In the genomic region with DNA sequence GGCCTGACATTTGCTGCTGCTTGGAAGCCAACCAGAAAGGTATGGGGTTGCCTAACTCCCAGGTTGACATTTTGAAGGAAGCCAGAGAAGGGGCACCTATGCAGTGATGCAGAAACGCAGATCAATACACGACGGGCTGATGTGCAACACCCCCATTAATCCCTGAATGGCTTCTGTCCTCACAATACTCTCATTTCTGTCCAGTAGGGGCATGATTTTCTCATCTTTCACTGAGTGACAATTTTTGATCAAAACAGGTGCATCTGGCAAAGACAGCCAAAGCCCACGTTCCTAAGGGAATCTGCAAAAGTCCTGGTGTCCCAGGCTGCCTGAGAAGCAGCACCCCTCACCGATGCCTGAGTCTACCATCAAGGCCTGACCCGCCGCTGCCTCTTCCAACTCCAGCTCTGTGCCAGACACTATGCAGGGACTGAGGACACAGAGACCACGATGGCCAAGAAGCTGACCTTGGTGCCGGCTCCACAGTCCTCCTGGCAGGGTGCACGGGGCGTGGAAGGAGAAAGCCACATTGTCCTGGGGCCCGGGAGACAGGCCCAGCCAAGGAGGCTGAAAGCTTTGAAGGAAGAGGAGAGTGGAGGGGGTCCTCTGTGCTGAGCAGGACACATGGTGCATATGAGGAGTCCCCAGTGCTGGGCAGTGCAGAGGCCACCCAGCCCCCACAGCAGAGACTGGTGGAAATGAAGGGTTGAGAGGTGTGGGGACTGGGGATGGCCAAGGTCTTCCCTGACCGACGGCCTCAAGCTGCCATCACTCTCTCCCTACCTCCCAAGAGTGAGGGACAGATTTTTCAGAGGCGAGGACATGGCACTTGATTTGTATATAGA, we compare ENCODE assay signal across 2 cellular contexts.
TF ChIP-seq lines count a peak whose summit lies in the region.

No MANE protein-coding gene starts in this region.

TF ChIP-seq in SK-N-SH treated with all-trans-retinoic acid at 6 μM for 48 hours, 23 proteins besides CTCF, POLR2A, EP300 and RAD21:
- TF ChIP-seq TCF4 (CRISPR knock-in tag; IDR thresholded peaks at IDR 0.05; ENCODE audit: borderline replicate concordance) (no peak), ZNF70 (CRISPR knock-in tag; IDR thresholded peaks at IDR 0.05) (no peak), CSRNP3 (CRISPR knock-in tag; IDR thresholded peaks at IDR 0.05) (no peak), CSDC2 (CRISPR knock-in tag; IDR thresholded peaks at IDR 0.05) (no peak), ZFP3 (CRISPR knock-in tag; IDR thresholded peaks at IDR 0.05) (no peak), OSR1 (CRISPR knock-in tag; IDR thresholded peaks at IDR 0.05) (no peak), GLIS3 (CRISPR knock-in tag; IDR thresholded peaks at IDR 0.05) (no peak), ISL1 (CRISPR knock-in tag; IDR thresholded peaks at IDR 0.05) (no peak), ARNTL (CRISPR knock-in tag; IDR thresholded peaks at IDR 0.05; ENCODE audit: borderline replicate concordance, low read depth) (no peak), ZNF565 (CRISPR knock-in tag; conservative IDR thresholded peaks at IDR 0.05; ENCODE audit: low read depth) (no peak), SNAI2 (CRISPR knock-in tag; IDR thresholded peaks at IDR 0.05) (no peak)
- TF ChIP-seq, protein P1, sequence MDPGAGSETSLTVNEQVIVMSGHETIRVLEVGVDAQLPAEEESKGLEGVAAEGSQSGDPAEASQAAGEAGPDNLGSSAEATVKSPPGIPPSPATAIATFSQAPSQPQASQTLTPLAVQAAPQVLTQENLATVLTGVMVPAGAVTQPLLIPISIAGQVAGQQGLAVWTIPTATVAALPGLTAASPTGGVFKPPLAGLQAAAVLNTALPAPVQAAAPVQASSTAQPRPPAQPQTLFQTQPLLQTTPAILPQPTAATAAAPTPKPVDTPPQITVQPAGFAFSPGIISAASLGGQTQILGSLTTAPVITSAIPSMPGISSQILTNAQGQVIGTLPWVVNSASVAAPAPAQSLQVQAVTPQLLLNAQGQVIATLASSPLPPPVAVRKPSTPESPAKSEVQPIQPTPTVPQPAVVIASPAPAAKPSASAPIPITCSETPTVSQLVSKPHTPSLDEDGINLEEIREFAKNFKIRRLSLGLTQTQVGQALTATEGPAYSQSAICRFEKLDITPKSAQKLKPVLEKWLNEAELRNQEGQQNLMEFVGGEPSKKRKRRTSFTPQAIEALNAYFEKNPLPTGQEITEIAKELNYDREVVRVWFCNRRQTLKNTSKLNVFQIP (CRISPR knock-in tag; IDR thresholded peaks at IDR 0.05; ENCODE audit: borderline replicate concordance, low read depth): no peak
- TF ChIP-seq, protein P2, sequence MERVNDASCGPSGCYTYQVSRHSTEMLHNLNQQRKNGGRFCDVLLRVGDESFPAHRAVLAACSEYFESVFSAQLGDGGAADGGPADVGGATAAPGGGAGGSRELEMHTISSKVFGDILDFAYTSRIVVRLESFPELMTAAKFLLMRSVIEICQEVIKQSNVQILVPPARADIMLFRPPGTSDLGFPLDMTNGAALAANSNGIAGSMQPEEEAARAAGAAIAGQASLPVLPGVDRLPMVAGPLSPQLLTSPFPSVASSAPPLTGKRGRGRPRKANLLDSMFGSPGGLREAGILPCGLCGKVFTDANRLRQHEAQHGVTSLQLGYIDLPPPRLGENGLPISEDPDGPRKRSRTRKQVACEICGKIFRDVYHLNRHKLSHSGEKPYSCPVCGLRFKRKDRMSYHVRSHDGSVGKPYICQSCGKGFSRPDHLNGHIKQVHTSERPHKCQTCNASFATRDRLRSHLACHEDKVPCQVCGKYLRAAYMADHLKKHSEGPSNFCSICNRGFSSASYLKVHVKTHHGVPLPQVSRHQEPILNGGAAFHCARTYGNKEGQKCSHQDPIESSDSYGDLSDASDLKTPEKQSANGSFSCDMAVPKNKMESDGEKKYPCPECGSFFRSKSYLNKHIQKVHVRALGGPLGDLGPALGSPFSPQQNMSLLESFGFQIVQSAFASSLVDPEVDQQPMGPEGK (CRISPR knock-in tag; IDR thresholded peaks at IDR 0.05; ENCODE audit: borderline replicate concordance): no peak

TF ChIP-seq in HepG2, 621 proteins besides CTCF, POLR2A, EP300 and RAD21 (continues in another document):
- peak; percentile 46; the same call in 1 of the 2 replicates for TF ChIP-seq HES4 (CRISPR knock-in tag; IDR thresholded peaks at IDR 0.05; ENCODE audit: borderline replicate concordance)
- 0 out of 2 replicates have a peak, but pooled peaks have one; percentile 34 for TF ChIP-seq ZNF350 (CRISPR knock-in tag; IDR thresholded peaks at IDR 0.05; ENCODE audit: borderline replicate concordance, low read depth)
- no peak for TF ChIP-seq KDM2A (CRISPR knock-in tag; IDR thresholded peaks at IDR 0.05; ENCODE audit: borderline replicate concordance, low read depth)
- TF ChIP-seq, protein P3, sequence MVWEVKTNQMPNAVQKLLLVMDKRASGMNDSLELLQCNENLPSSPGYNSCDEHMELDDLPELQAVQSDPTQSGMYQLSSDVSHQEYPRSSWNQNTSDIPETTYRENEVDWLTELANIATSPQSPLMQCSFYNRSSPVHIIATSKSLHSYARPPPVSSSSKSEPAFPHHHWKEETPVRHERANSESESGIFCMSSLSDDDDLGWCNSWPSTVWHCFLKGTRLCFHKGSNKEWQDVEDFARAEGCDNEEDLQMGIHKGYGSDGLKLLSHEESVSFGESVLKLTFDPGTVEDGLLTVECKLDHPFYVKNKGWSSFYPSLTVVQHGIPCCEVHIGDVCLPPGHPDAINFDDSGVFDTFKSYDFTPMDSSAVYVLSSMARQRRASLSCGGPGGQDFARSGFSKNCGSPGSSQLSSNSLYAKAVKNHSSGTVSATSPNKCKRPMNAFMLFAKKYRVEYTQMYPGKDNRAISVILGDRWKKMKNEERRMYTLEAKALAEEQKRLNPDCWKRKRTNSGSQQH (CRISPR knock-in tag; IDR thresholded peaks at IDR 0.05; ENCODE audit: low read depth): no peak
- no peak for TF ChIP-seq MAFG (CRISPR knock-in tag; IDR thresholded peaks at IDR 0.05)
- TF ChIP-seq ZMYM4 (CRISPR knock-in tag; IDR thresholded peaks at IDR 0.05): peak; percentile 15; the same call in 1 of the 2 replicates
- no peak for TF ChIP-seq POLR2AphosphoS2 (IDR thresholded peaks at IDR 0.05; ENCODE audit: low read depth, low read length)
- TF ChIP-seq ZFP91 (CRISPR knock-in tag; IDR thresholded peaks at IDR 0.05; ENCODE audit: borderline replicate concordance): peak; percentile 24; the same call in 1 of the 2 replicates
- no peak for TF ChIP-seq RARA (CRISPR knock-in tag; IDR thresholded peaks at IDR 0.05)
- no peak for TF ChIP-seq ATF3 (CRISPR knock-in tag; IDR thresholded peaks at IDR 0.05)
- TF ChIP-seq CBX5 (CRISPR knock-in tag; IDR thresholded peaks at IDR 0.05; ENCODE audit: borderline replicate concordance): no peak
- no peak for TF ChIP-seq ZNF572 (CRISPR knock-in tag; IDR thresholded peaks at IDR 0.05)
- TF ChIP-seq JUNB (CRISPR knock-in tag; IDR thresholded peaks at IDR 0.05; ENCODE audit: borderline replicate concordance): no peak
- no peak for TF ChIP-seq ZNF605 (CRISPR knock-in tag; IDR thresholded peaks at IDR 0.05)
- TF ChIP-seq KDM5B (CRISPR knock-in tag; IDR thresholded peaks at IDR 0.05; ENCODE audit: borderline replicate concordance): 0 out of 2 replicates have a peak, but pooled peaks have one; percentile 27
- no peak for TF ChIP-seq PHB2 (IDR thresholded peaks at IDR 0.05; ENCODE audit: partially characterized antibody)
- TF ChIP-seq SIN3B (IDR thresholded peaks at IDR 0.05; ENCODE audit: low read length): no peak
- TF ChIP-seq HDAC1 (CRISPR knock-in tag; IDR thresholded peaks at IDR 0.05): no peak
- TF ChIP-seq ZNF75D (CRISPR knock-in tag; IDR thresholded peaks at IDR 0.05; ENCODE audit: borderline replicate concordance): no peak
- no peak for TF ChIP-seq ZNF781 (CRISPR knock-in tag; IDR thresholded peaks at IDR 0.05; ENCODE audit: borderline replicate concordance, not compliant biosample characterization)
- no peak for TF ChIP-seq ZNF576 (CRISPR knock-in tag; IDR thresholded peaks at IDR 0.05)
- TF ChIP-seq, protein P4, sequence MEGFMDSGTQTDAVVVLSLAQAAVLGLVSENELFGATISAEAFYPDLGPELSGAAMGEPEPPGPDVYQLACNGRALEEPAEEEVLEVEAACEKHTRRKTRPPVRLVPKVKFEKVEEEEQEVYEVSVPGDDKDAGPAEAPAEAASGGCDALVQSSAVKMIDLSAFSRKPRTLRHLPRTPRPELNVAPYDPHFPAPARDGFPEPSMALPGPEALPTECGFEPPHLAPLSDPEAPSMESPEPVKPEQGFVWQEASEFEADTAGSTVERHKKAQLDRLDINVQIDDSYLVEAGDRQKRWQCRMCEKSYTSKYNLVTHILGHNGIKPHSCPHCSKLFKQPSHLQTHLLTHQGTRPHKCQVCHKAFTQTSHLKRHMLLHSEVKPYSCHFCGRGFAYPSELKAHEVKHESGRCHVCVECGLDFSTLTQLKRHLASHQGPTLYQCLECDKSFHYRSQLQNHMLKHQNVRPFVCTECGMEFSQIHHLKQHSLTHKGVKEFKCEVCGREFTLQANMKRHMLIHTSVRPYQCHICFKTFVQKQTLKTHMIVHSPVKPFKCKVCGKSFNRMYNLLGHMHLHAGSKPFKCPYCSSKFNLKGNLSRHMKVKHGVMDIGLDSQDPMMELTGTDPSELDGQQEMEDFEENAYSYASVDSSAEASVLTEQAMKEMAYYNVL (CRISPR knock-in tag; IDR thresholded peaks at IDR 0.05; ENCODE audit: borderline replicate concordance): peak; percentile 57; the same call in 1 of the 2 replicates
- no peak for TF ChIP-seq FOXJ3 (CRISPR knock-in tag; IDR thresholded peaks at IDR 0.05; ENCODE audit: borderline replicate concordance)
- TF ChIP-seq RNF219 (CRISPR knock-in tag; IDR thresholded peaks at IDR 0.05): 0 out of 2 replicates have a peak, but pooled peaks have one; percentile 1
- TF ChIP-seq ZNF292 (CRISPR knock-in tag; IDR thresholded peaks at IDR 0.05; ENCODE audit: borderline replicate concordance, low read depth): peak; percentile 25; the same call in 1 of the 2 replicates
- TF ChIP-seq ZNF891 (CRISPR knock-in tag; IDR thresholded peaks at IDR 0.05): peak; percentile 38; the same call in 1 of the 2 replicates
- 0 out of 2 replicates have a peak, but pooled peaks have one; percentile 16 for TF ChIP-seq EEA1 (CRISPR knock-in tag; IDR thresholded peaks at IDR 0.05; ENCODE audit: borderline replicate concordance)
- TF ChIP-seq PAF1 (CRISPR knock-in tag; IDR thresholded peaks at IDR 0.05): no peak
- TF ChIP-seq STAT5B (CRISPR knock-in tag; IDR thresholded peaks at IDR 0.05): no peak
- TF ChIP-seq ZNF24 (IDR thresholded peaks at IDR 0.05): no peak
- TF ChIP-seq ZNF747 (CRISPR knock-in tag; IDR thresholded peaks at IDR 0.05; ENCODE audit: borderline replicate concordance): no peak
- TF ChIP-seq ZNF263 (CRISPR knock-in tag; IDR thresholded peaks at IDR 0.05): no peak
- TF ChIP-seq, protein P5, sequence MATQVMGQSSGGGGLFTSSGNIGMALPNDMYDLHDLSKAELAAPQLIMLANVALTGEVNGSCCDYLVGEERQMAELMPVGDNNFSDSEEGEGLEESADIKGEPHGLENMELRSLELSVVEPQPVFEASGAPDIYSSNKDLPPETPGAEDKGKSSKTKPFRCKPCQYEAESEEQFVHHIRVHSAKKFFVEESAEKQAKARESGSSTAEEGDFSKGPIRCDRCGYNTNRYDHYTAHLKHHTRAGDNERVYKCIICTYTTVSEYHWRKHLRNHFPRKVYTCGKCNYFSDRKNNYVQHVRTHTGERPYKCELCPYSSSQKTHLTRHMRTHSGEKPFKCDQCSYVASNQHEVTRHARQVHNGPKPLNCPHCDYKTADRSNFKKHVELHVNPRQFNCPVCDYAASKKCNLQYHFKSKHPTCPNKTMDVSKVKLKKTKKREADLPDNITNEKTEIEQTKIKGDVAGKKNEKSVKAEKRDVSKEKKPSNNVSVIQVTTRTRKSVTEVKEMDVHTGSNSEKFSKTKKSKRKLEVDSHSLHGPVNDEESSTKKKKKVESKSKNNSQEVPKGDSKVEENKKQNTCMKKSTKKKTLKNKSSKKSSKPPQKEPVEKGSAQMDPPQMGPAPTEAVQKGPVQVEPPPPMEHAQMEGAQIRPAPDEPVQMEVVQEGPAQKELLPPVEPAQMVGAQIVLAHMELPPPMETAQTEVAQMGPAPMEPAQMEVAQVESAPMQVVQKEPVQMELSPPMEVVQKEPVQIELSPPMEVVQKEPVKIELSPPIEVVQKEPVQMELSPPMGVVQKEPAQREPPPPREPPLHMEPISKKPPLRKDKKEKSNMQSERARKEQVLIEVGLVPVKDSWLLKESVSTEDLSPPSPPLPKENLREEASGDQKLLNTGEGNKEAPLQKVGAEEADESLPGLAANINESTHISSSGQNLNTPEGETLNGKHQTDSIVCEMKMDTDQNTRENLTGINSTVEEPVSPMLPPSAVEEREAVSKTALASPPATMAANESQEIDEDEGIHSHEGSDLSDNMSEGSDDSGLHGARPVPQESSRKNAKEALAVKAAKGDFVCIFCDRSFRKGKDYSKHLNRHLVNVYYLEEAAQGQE (IDR thresholded peaks at IDR 0.05; ENCODE audit: borderline replicate concordance in 1 of 2, low read depth in 1 of 2, low read length in 2 of 2): no peak
